19 cellular contexts compared by ENCODE assay signal in the genomic region with DNA sequence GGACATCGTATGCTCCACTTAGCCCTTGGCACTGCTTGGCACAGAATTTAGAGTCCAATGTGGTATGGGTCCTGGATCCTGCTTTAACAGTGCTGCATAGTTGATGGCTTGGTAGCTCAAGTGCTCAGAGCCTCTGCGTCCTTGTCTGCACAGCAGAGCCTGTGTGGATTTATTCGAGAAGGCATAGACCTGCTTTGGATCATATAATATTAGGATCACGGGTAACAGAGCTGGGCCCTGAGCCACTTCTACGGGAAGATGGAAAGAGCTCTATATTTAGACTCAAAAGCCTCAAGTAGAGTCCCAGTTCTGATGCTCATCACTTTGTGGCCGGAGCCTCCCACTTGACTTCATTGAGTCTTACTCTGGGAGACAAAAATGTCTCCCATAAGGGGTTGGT.
DNase-seq lines count a peak whose midpoint lies in the region; ATAC-seq and TF ChIP-seq lines count a peak whose summit lies in the region.
"Had no signal": no experiment of that assay in that cellular context is flagged by ENCODE, and none has a peak within 500 bp of the region (broad histone marks: within the 10 kb centered on the region; RNA-seq: fewer than 3 reads in every experiment).

No MANE protein-coding gene starts in this region.

- DNase-seq in activated naive CD4-positive, alpha-beta T cell treated with anti-CD3 and anti-CD28 coated beads for 36 hours, result no peak
- DNase-seq in activated naive CD4-positive, alpha-beta T cell treated with Interleukin-2 at 50 U/mL for 16 hours, result no peak
- DNase-seq in left ventricle myocardium superior (no peak), transverse colon (peak; percentile 4), NAMALWA (ENCODE audit: low spot score) (no peak)
- DNase-seq: ACHN; AML-193; CD4-positive, CD25-positive, alpha-beta regulatory T cell; Kasumi-1; MM.1S; NCI-H1105; NCI-H1694 treated with DMSO at 0.1 percent for 48 hours; NCI-H69; NK-92 treated with Interleukin-12 subunit alpha and Interleukin-12 subunit beta, amount 100 ng/mL, for 24 hours; SIG-M5 had no signal

- WGBS in transverse colon (ENCODE audit: low coverage in 1 of 2), 2 donors, result 94% methylated on average over 6 of the region's 6 CpGs; no CpG with 5 or more reads in 1 of the 2 donors

- no peak for TF ChIP-seq EP300 in transverse colon (IDR thresholded peaks at IDR 0.05; ENCODE audit: low read depth)

- H3K27me3 ChIP-seq in transverse colon, result no peaks in the 10 kb centered on the region

- H3K9me3 ChIP-seq in transverse colon, result no peaks in the 10 kb centered on the region
- H3K9me3 ChIP-seq: HAP-1 had no signal

- CTCF ChIA-PET in activated naive CD4-positive, alpha-beta T cell treated with anti-CD3 and anti-CD28 coated beads for 36 hours (lab: Charles Lee), result interaction anchor here (1.0 kb wide), 1 partner anchor 10 kb away, joined by 6 read pairs; no protein-coding TSS in a partner anchor

- H3K4me3 ChIP-seq in transverse colon, result no peak overlapping the region
- H3K4me3 ChIP-seq: HAP-1 had no signal

- H3K36me3 ChIP-seq in transverse colon, result no peaks in the 10 kb centered on the region
- H3K36me3 ChIP-seq: HAP-1 had no signal

- peaks cover 60% of the 10 kb centered on the region for H3K4me1 Mint-ChIP-seq in activated naive CD4-positive, alpha-beta T cell treated with anti-CD3 and anti-CD28 coated beads for 36 hours (ENCODE audit: low read depth)
- peaks cover 56% of the 10 kb centered on the region for H3K4me1 Mint-ChIP-seq in activated naive CD8-positive, alpha-beta T cell (ENCODE audit: low read depth)

- peaks cover 0 to 3% (median 0%) of the 10 kb centered on the region in 4 donors for H3K4me1 ChIP-seq in transverse colon
- H3K4me1 ChIP-seq: HAP-1 had no signal

- no peaks in the 10 kb centered on the region for H3K9me3 Mint-ChIP-seq in activated naive CD4-positive, alpha-beta T cell treated with anti-CD3 and anti-CD28 coated beads for 36 hours
- H3K9me3 Mint-ChIP-seq in activated naive CD8-positive, alpha-beta T cell (ENCODE audit: low read depth), result no peaks in the 10 kb centered on the region
- H3K9me3 Mint-ChIP-seq: CD4-positive, CD25-positive, alpha-beta regulatory T cell; IgD-negative memory B cell had no signal

- peak; percentile 81 for ATAC-seq in left ventricle myocardium superior
- no peak for ATAC-seq in HG03460 (IDR thresholded peaks at IDR 0.05; ENCODE audit: unreplicated experiment)

- intact Hi-C loops in activated naive CD4-positive, alpha-beta T cell treated with anti-CD3 and anti-CD28 coated beads for 36 hours (cut with micrococcal nuclease), result no loop called here
- intact Hi-C loops in left ventricle myocardium superior (cut with micrococcal nuclease) (no loop called here), transverse colon (cut with DNase I; ENCODE audit: low total_unique reads) (no loop called here)

- H3K4me3 Mint-ChIP-seq in activated naive CD4-positive, alpha-beta T cell treated with anti-CD3 and anti-CD28 coated beads for 36 hours, result no peak overlapping the region
- no peak overlapping the region for H3K4me3 Mint-ChIP-seq in activated naive CD8-positive, alpha-beta T cell

- H3K36me3 Mint-ChIP-seq in activated naive CD4-positive, alpha-beta T cell treated with anti-CD3 and anti-CD28 coated beads for 36 hours (ENCODE audit: low read depth), result peaks cover 29% of the 10 kb centered on the region
- H3K36me3 Mint-ChIP-seq in activated naive CD8-positive, alpha-beta T cell, result peaks cover 17% of the 10 kb centered on the region
- H3K36me3 Mint-ChIP-seq: IgD-negative memory B cell had no signal

- no peak for TF ChIP-seq CTCF in transverse colon (IDR thresholded peaks at IDR 0.05)

- in situ Hi-C loops in transverse colon (cut with MboI; ENCODE audit: low pct_ligation_motif_present in 1 of 4, low pct_unique_long_range_greater_than_20kb in 1 of 4, low sequenced_read_pairs in 3 of 4), result no loop called here

- no peaks in the 10 kb centered on the region for H3K27me3 Mint-ChIP-seq in activated naive CD4-positive, alpha-beta T cell treated with anti-CD3 and anti-CD28 coated beads for 36 hours (ENCODE audit: low read depth)
- no peaks in the 10 kb centered on the region for H3K27me3 Mint-ChIP-seq in activated naive CD8-positive, alpha-beta T cell
- H3K27me3 Mint-ChIP-seq: CD4-positive, CD25-positive, alpha-beta regulatory T cell; IgD-negative memory B cell had no signal

- TF ChIP-seq POLR2A in transverse colon (IDR thresholded peaks at IDR 0.05), result no peak

- no peak overlapping the region for H3K27ac ChIP-seq in transverse colon

- peak overlapping the region; percentile 46 for H3K27ac Mint-ChIP-seq in activated naive CD4-positive, alpha-beta T cell treated with anti-CD3 and anti-CD28 coated beads for 36 hours
- H3K27ac Mint-ChIP-seq in activated naive CD8-positive, alpha-beta T cell, result peak overlapping the region; percentile 28
